18 cellular contexts compared by ENCODE assay signal in genomic region chr11:118129475-118130196, GRCh38. TPM values are rescaled to one million over a fixed set of nuclear protein-coding genes. Genes with fewer than 3 reads are reported as not detected.
DNase-seq lines count a peak whose midpoint lies in the region; ATAC-seq and TF ChIP-seq lines count a peak whose summit lies in the region.
"Had no signal": no experiment of that assay in that cellular context is flagged by ENCODE, and none has a peak within 500 bp of the region (broad histone marks: within the 10 kb centered on the region; RNA-seq: fewer than 3 reads in every experiment).

No MANE protein-coding gene starts in this region.

- no peaks in the 10 kb centered on the region for H3K9me3 Mint-ChIP-seq in chondrocyte (ENCODE audit: low read depth)

- no peak overlapping the region for H2AFZ ChIP-seq in osteoblast (ENCODE audit: low read length)

- DNase-seq in SKM-1 (lab: John Stamatoyannopoulos, UW; ENCODE audit: unreplicated experiment): peak; percentile 19
- DNase-seq in SKM-1 treated with dmso at 0.1 percent for 144 hours (lab: John Stamatoyannopoulos, UW; ENCODE audit: unreplicated experiment): no peak
- DNase-seq in RPMI8226: peak; percentile 79
- DNase-seq in left colon: no peak
- peak; percentile 25 for DNase-seq in osteoblast (ENCODE audit: insufficient read length, low spot score, missing footprints)
- no peak for DNase-seq in chondrocyte (ENCODE audit: low spot score)
- no peak for DNase-seq in stimulated activated CD4-positive, alpha-beta T cell treated with anti-CD3 and anti-CD28 coated beads, Interleukin-4, amount 100 ng/mL, for 4 hours
- DNase-seq in NCI-H748 treated with DMSO at 0.1 percent for 48 hours (lab: John Stamatoyannopoulos, UW): no peak
- DNase-seq: DMS153; Kasumi-1; NCI-H1048; NCI-H2081 treated with DMSO at 0.1 percent for 48 hours; NCI-H524; NK-92 treated with Interleukin-12 subunit alpha and Interleukin-12 subunit beta, amount 100 ng/mL, for 24 hours; PC-3 had no signal

- ATAC-seq in left colon: peak; percentile 25
- ATAC-seq: PC-3 had no signal

- no peak overlapping the region for H3K27ac Mint-ChIP-seq in chondrocyte (ENCODE audit: unreplicated experiment)

- no peaks in the 10 kb centered on the region for H3K79me2 ChIP-seq in osteoblast (ENCODE audit: insufficient read depth, low read length)

- H3K4me1 Mint-ChIP-seq in chondrocyte (ENCODE audit: low read depth): peaks cover 7% of the 10 kb centered on the region

- no peaks in the 10 kb centered on the region for H3K36me3 ChIP-seq in osteoblast (ENCODE audit: insufficient read depth, low read length)
- H3K36me3 ChIP-seq: BLaER1 had no signal

- H3K36me3 Mint-ChIP-seq in chondrocyte (ENCODE audit: low read depth): no peaks in the 10 kb centered on the region

- H4K20me1 ChIP-seq in osteoblast (ENCODE audit: insufficient read depth, low read length): no peaks in the 10 kb centered on the region
- H4K20me1 ChIP-seq: BLaER1 had no signal

- no peak overlapping the region for H3K4me3 Mint-ChIP-seq in chondrocyte (ENCODE audit: unreplicated experiment)

- H3K27me3 ChIP-seq in osteoblast (ENCODE audit: insufficient read depth, low read length): peaks cover 3% of the 10 kb centered on the region
- H3K27me3 ChIP-seq: BLaER1 had no signal

- H3K4me3 ChIP-seq in osteoblast (ENCODE audit: insufficient read depth, low read length): no peak overlapping the region
- H3K4me3 ChIP-seq: BLaER1, SK-N-MC had no signal

- H3K4me1 ChIP-seq in osteoblast (ENCODE audit: insufficient read depth, low read length): no peaks in the 10 kb centered on the region

- intact Hi-C loops in left colon (cut with DNase I, micrococcal nuclease): no loop called here

- no peak overlapping the region for H3K4me2 ChIP-seq in osteoblast (ENCODE audit: insufficient read depth, low read length)
- H3K4me2 ChIP-seq: BLaER1 had no signal

- no peak for TF ChIP-seq CTCF in osteoblast (IDR thresholded peaks at IDR 0.05; ENCODE audit: extremely low read depth, low read depth, low read length)
- no peak for TF ChIP-seq CTCF in chondrocyte (IDR thresholded peaks at IDR 0.05)

- peaks cover 29% of the 10 kb centered on the region for H3K27me3 Mint-ChIP-seq in chondrocyte (ENCODE audit: low read depth)

- H3K27ac ChIP-seq in osteoblast (ENCODE audit: low read depth, low read length): no peak overlapping the region
- H3K27ac ChIP-seq: 22Rv1, BLaER1, SK-N-MC had no signal

- H3K9me3 ChIP-seq in osteoblast (ENCODE audit: low read depth, low read length): no peaks in the 10 kb centered on the region
- H3K9me3 ChIP-seq: BLaER1 had no signal

RNA-seq across cellular contexts. Expression of gene SCN4B, which starts 23.0 kb away (rescaled TPM):
- total RNA-seq in left colon (1 to 10 TPM in 1 of 2 donors, under 1 TPM in 1; 0.67 to 1.6 TPM), osteoblast (under 0.01 and 0.36 TPM in 2 replicates), chondrocyte (0.28 to 0.42 TPM in 2 of 3 replicates, not detected in the other)
- total RNA-seq: PC-3 had no signal

RNA-seq across cellular contexts. Expression of gene SMIM35, which starts 42.9 kb away (rescaled TPM):
- total RNA-seq in left colon: under 1 TPM in 1 of 2 donors, not detected in 1; 0.08 TPM
- not detected in 2 replicates for total RNA-seq in osteoblast
- total RNA-seq in chondrocyte: not detected in 3 replicates
- total RNA-seq: PC-3 had no signal

RNA-seq across cellular contexts. Expression of gene SCN2B, which starts 46.8 kb away (rescaled TPM):
- total RNA-seq in left colon: under 1 TPM; 0.06 to 0.47 TPM
- total RNA-seq in osteoblast: not detected in 2 replicates
- 0.12 to 0.24 TPM (median 0.13 TPM) in 3 replicates for total RNA-seq in chondrocyte
- total RNA-seq: PC-3 had no signal

RNA-seq across cellular contexts. Expression of gene TMPRSS4, which starts 52.8 kb away (rescaled TPM):
- total RNA-seq in left colon: 100 to 1,000 TPM; 255 to 318 TPM
- total RNA-seq in osteoblast: not detected in 2 replicates
- not detected in 3 replicates for total RNA-seq in chondrocyte

Comparison
In these comparisons a context has a peak if more than half of its experiments do, and no peak if none do; other contexts are left out.
1. DNase-seq: peak in SKM-1 (single experiment), RPMI8226 (single experiment) and osteoblast (single experiment); none in SKM-1 treated with dmso at 0.1 percent for 144 hours (single experiment), left colon (0 of 2), chondrocyte (single experiment), stimulated activated CD4-positive, alpha-beta T cell treated with anti-CD3 and anti-CD28 coated beads, Interleukin-4, amount 100 ng/mL, for 4 hours (0 of 2) and NCI-H748 treated with DMSO at 0.1 percent for 48 hours (single experiment).